In genomic region chr10:29106287-29106686, GRCh38 we compare ENCODE assay signal across 15 cellular contexts.
DNase-seq lines count a peak whose midpoint lies in the region; ATAC-seq, FAIRE-seq and TF ChIP-seq lines count a peak whose summit lies in the region.
"Had no signal": no experiment of that assay in that cellular context is flagged by ENCODE, and none has a peak within 500 bp of the region (broad histone marks: within the 10 kb centered on the region; RNA-seq: fewer than 3 reads in every experiment).

No MANE protein-coding gene starts in this region.

- CTCF ChIA-PET in A549 (lab: Yijun Ruan, JAX): interaction anchor here (1.0 to 3.7 kb wide), 13 partner anchors 9 to 429 kb away, joined by 3 to 22 read pairs (median 6); partner anchors contain the start of gene BAMBI
- CTCF ChIA-PET in Calu3 (lab: Charles Lee): interaction anchor here (1.3 to 1.7 kb wide), 3 partner anchors 13 to 167 kb away, joined by 3 to 5 read pairs (median 3); no protein-coding TSS in a partner anchor

- peaks cover 7% of the 10 kb centered on the region for H3K36me3 Mint-ChIP-seq in Calu3 (ENCODE audit: insufficient read depth, unreplicated experiment)
- H3K36me3 Mint-ChIP-seq in astrocyte (ENCODE audit: low read depth, unreplicated experiment): no peaks in the 10 kb centered on the region
- no peaks in the 10 kb centered on the region for H3K36me3 Mint-ChIP-seq in mesothelial cell of epicardium

- FAIRE-seq in A549 (lab: Jason Lieb, UNC) (no peak), astrocyte (lab: Jason Lieb, UNC) (no peak)
- FAIRE-seq: HepG2 had no signal

- no TSS peak for BruUV-seq in Calu3 (replicated peaks; lab: Mats Ljungman, UMichigan)

- peaks cover 33% of the 10 kb centered on the region for H3K4me1 ChIP-seq in A549
- peaks cover 20% of the 10 kb centered on the region for H3K4me1 ChIP-seq in astrocyte (ENCODE audit: insufficient read depth, low read length)
- H3K4me1 ChIP-seq: BLaER1 had no signal

- intact Hi-C loops in Calu3 (cut with micrococcal nuclease; ENCODE audit: unreplicated experiment): no loop called here

- H3K27me3 Mint-ChIP-seq in Calu3 (ENCODE audit: unreplicated experiment) (no peaks in the 10 kb centered on the region), astrocyte (ENCODE audit: low read depth, unreplicated experiment) (peaks cover 5% of the 10 kb centered on the region), mesothelial cell of epicardium (ENCODE audit: low read depth) (no peaks in the 10 kb centered on the region)

- no peak overlapping the region for H2AFZ ChIP-seq in astrocyte (ENCODE audit: low read depth, low read length)

- H3K9me3 Mint-ChIP-seq in Calu3 (ENCODE audit: low read depth, unreplicated experiment): no peaks in the 10 kb centered on the region
- H3K9me3 Mint-ChIP-seq in astrocyte (ENCODE audit: unreplicated experiment): no peaks in the 10 kb centered on the region
- H3K9me3 Mint-ChIP-seq in mesothelial cell of epicardium: no peaks in the 10 kb centered on the region

- no peaks in the 10 kb centered on the region for H3K36me3 ChIP-seq in astrocyte (ENCODE audit: insufficient read depth, low read length)
- H3K36me3 ChIP-seq: BLaER1 had no signal

- H3K27ac ChIP-seq in A549 (peak overlapping the region; percentile 81 to 83), astrocyte (ENCODE audit: low read depth, low read length) (peak overlapping the region; percentile 22)
- H3K27ac ChIP-seq: BLaER1 had no signal

- H3K9me3 ChIP-seq in A549 (peaks cover 20% of the 10 kb centered on the region), astrocyte (ENCODE audit: insufficient read depth, low read depth, low read length) (no peaks in the 10 kb centered on the region)
- H3K9me3 ChIP-seq: BLaER1 had no signal

- H3K4me3 ChIP-seq in A549 (no peak overlapping the region), astrocyte (ENCODE audit: insufficient read depth, low read depth, low read length) (no peak overlapping the region)
- H3K4me3 ChIP-seq: BLaER1 had no signal

- no peak for TF ChIP-seq RAD21 in A549 (conservative IDR thresholded peaks at IDR 0.05 in 1 of 2, IDR thresholded peaks at IDR 0.05 in 1 of 2)

- no peak for TF ChIP-seq EP300 in A549 (IDR thresholded peaks at IDR 0.05)

- no peak for ATAC-seq in A549
- no peak for ATAC-seq in esophagus mucosa
- ATAC-seq: HepG2 had no signal

- H3K4me1 Mint-ChIP-seq in Calu3 (ENCODE audit: low read depth, unreplicated experiment): peaks cover 46% of the 10 kb centered on the region
- H3K4me1 Mint-ChIP-seq in astrocyte (ENCODE audit: low read depth, unreplicated experiment): peaks cover 26% of the 10 kb centered on the region
- H3K4me1 Mint-ChIP-seq in mesothelial cell of epicardium: peaks cover 78% of the 10 kb centered on the region

- POLR2A ChIA-PET in A549 (lab: Yijun Ruan, JAX): interaction anchor here (1.8 kb wide), 1 partner anchor 167 kb away, joined by 6 read pairs; no protein-coding TSS in a partner anchor

- H3K9ac ChIP-seq in astrocyte (ENCODE audit: low read length): no peak overlapping the region
- H3K9ac ChIP-seq: BLaER1 had no signal

- TF ChIP-seq CTCF in A549 (IDR thresholded peaks at IDR 0.05): no peak
- no peak for TF ChIP-seq CTCF in Calu3 (IDR thresholded peaks at IDR 0.05; ENCODE audit: unreplicated experiment)
- no peak for TF ChIP-seq CTCF in astrocyte (IDR thresholded peaks at IDR 0.05; ENCODE audit: insufficient read depth, low read depth, low read length)
- TF ChIP-seq CTCF in mesothelial cell of epicardium (IDR thresholded peaks at IDR 0.05; ENCODE audit: unreplicated experiment): no peak

- H3K4me3 Mint-ChIP-seq in Calu3 (ENCODE audit: low read depth, unreplicated experiment) (no peak overlapping the region), astrocyte (ENCODE audit: unreplicated experiment) (no peak overlapping the region), mesothelial cell of epicardium (no peak overlapping the region)

- H4K20me1 ChIP-seq in astrocyte (ENCODE audit: insufficient read depth, low read length): no peaks in the 10 kb centered on the region
- H4K20me1 ChIP-seq: BLaER1 had no signal

- H3K4me2 ChIP-seq in A549 (peak overlapping the region; percentile 81), astrocyte (ENCODE audit: low read length) (peak overlapping the region; percentile 76)
- H3K4me2 ChIP-seq: BLaER1 had no signal

- H3K27ac Mint-ChIP-seq in Calu3 (ENCODE audit: unreplicated experiment) (peak overlapping the region; percentile 13), astrocyte (ENCODE audit: unreplicated experiment) (no peak overlapping the region), mesothelial cell of epicardium (peak overlapping the region; percentile 92)

- DNase-seq in A549 (ENCODE audit: low read depth in 1 of 2, low spot score in 1 of 2) (no peak), Calu3 (no peak), astrocyte (ENCODE audit: low read depth) (no peak), mesothelial cell of epicardium (ENCODE audit: low spot score in 2 of 2, unreplicated experiment in 2 of 2) (no peak), NCI-H1417 (lab: John Stamatoyannopoulos, UW) (no peak), NCI-H1105 (lab: John Stamatoyannopoulos, UW) (no peak)
- DNase-seq: DMS153, HCEC 1CT, MM.1S, NCI-H1930, NCI-H510A treated with DMSO at 0.1 percent for 48 hours, RPMI8226 had no signal

- no peaks in the 10 kb centered on the region for H3K79me2 ChIP-seq in astrocyte (ENCODE audit: insufficient read depth, low read length)

- no peak for TF ChIP-seq POLR2A in A549 (IDR thresholded peaks at IDR 0.05; ENCODE audit: low read length)

- 92% methylated on average over 4 of the region's 4 CpGs for WGBS in A549 (ENCODE audit: missing lambda C conversion rate)

- no peaks in the 10 kb centered on the region for H3K27me3 ChIP-seq in astrocyte (ENCODE audit: insufficient read depth, low read length)
- H3K27me3 ChIP-seq: BLaER1 had no signal

TF ChIP-seq in A549, 52 proteins besides CTCF, POLR2A, EP300 and RAD21:
- no peak for TF ChIP-seq HDAC2 (IDR thresholded peaks at IDR 0.05)
- no peak for TF ChIP-seq ZFP36 (IDR thresholded peaks at IDR 0.05; ENCODE audit: borderline replicate concordance, partially characterized antibody)
- TF ChIP-seq, protein P1, sequence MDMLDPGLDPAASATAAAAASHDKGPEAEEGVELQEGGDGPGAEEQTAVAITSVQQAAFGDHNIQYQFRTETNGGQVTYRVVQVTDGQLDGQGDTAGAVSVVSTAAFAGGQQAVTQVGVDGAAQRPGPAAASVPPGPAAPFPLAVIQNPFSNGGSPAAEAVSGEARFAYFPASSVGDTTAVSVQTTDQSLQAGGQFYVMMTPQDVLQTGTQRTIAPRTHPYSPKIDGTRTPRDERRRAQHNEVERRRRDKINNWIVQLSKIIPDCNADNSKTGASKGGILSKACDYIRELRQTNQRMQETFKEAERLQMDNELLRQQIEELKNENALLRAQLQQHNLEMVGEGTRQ (IDR thresholded peaks at IDR 0.05): no peak
- TF ChIP-seq GATA3 (IDR thresholded peaks at IDR 0.05; ENCODE audit: borderline replicate concordance): no peak
- no peak for TF ChIP-seq HOXA7 (CRISPR knock-in tag; IDR thresholded peaks at IDR 0.05)
